8 cellular contexts compared by ENCODE assay signal in genomic region chr12:56104109-56104814, GRCh38. TPM values are rescaled to one million over a fixed set of nuclear protein-coding genes. Genes with fewer than 3 reads are reported as not detected.
A peak's percentile ranks its signal among the peaks of the same experiment; 100 is the strongest.
DNase-seq lines count a peak whose midpoint lies in the region; ATAC-seq and TF ChIP-seq lines count a peak whose summit lies in the region.

PA2G4 (plus strand) TSS chr12:56104559; CDS start chr12:56104738, 179 bp downstream.

- peaks cover 27% of the 10 kb centered on the region for H3K4me1 Mint-ChIP-seq in endothelial cell (ENCODE audit: unreplicated experiment)

- peak within 1 kb of the TSS; percentile 94 for H3K9ac ChIP-seq in OCI-LY3 (ENCODE audit: low read length)

- no peak for TF ChIP-seq CTCF in OCI-LY3 (IDR thresholded peaks at IDR 0.05; ENCODE audit: low read depth, low read length)
- TF ChIP-seq CTCF in endothelial cell (IDR thresholded peaks at IDR 0.05; ENCODE audit: unreplicated experiment) = no peak

- peaks cover 11% of the 10 kb centered on the region for H3K36me3 Mint-ChIP-seq in endothelial cell (ENCODE audit: low read depth, unreplicated experiment)

- H3K27me3 ChIP-seq in OCI-LY3 (ENCODE audit: low read depth, low read length) = no peaks in the 10 kb centered on the region

- peak; percentile 96 for DNase-seq in D341Med (ENCODE audit: low spot score)
- DNase-seq in HuH-7 (ENCODE audit: low spot score) = peak; percentile 90
- DNase-seq in activated CD8-positive, alpha-beta memory T cell treated with anti-CD3 and anti-CD28 coated beads, Interleukin-2, amount 50 U/mL, for 48 hours = peak; percentile 97
- peak; percentile 97 for DNase-seq in endothelial cell (ENCODE audit: low spot score)
- peak; percentile 99 for DNase-seq in midbrain (lab: John Stamatoyannopoulos, UW)
- DNase-seq in stimulated activated CD8-positive, alpha-beta memory T cell treated with anti-CD3 and anti-CD28 coated beads, Interleukin-2, amount 100 ng/mL, for 1 hour (ENCODE audit: low read depth in 2 of 2) = peak; percentile 90 to 92

- H3K9me3 Mint-ChIP-seq in endothelial cell (ENCODE audit: unreplicated experiment) = no peaks in the 10 kb centered on the region

- peak within 1 kb of the TSS; percentile 44 for H2AFZ ChIP-seq in OCI-LY3 (ENCODE audit: low read depth, low read length)

- peaks cover 34% of the 10 kb centered on the region for H3K36me3 ChIP-seq in OCI-LY3 (replicated peaks; ENCODE audit: low read depth, low read length)

- H3K27ac Mint-ChIP-seq in endothelial cell (ENCODE audit: unreplicated experiment) = peak within 1 kb of the TSS; percentile 93

- peaks cover 6% of the 10 kb centered on the region for H3K27me3 Mint-ChIP-seq in endothelial cell (ENCODE audit: unreplicated experiment)

- peak; percentile 93 for ATAC-seq in GM21515 (IDR thresholded peaks at IDR 0.05; ENCODE audit: unreplicated experiment)

- peak within 1 kb of the TSS; percentile 71 for H3K27ac ChIP-seq in OCI-LY3 (ENCODE audit: low read length)

- peak within 1 kb of the TSS; percentile 100 for H3K4me2 ChIP-seq in OCI-LY3 (ENCODE audit: low read length)

- H3K4me3 ChIP-seq in OCI-LY3 (ENCODE audit: low read length) = peak within 1 kb of the TSS; percentile 84

- H3K4me3 Mint-ChIP-seq in endothelial cell (ENCODE audit: unreplicated experiment) = peak within 1 kb of the TSS; percentile 100

- no peaks in the 10 kb centered on the region for H3K9me3 ChIP-seq in OCI-LY3 (ENCODE audit: insufficient read depth, low read length)

- peaks cover 53% of the 10 kb centered on the region for H3K79me2 ChIP-seq in OCI-LY3 (ENCODE audit: low read length)

- peaks cover 12% of the 10 kb centered on the region for H4K20me1 ChIP-seq in OCI-LY3 (ENCODE audit: insufficient read depth, low read length)

- H3K4me1 ChIP-seq in OCI-LY3 (ENCODE audit: low read length) = peaks cover 19% of the 10 kb centered on the region

RNA-seq across cellular contexts. Expression of gene PA2G4, which starts in this region (rescaled TPM):
- total RNA-seq in endothelial cell (ENCODE audit: unreplicated experiment) = 84.3 TPM

Comparison
In these comparisons a context has a peak if more than half of its experiments do, and no peak if none do; other contexts are left out.
1. Peak in every context shown above with its lines: DNase-seq, ATAC-seq, H3K4me3 ChIP-seq and H3K27ac ChIP-seq.